Comparison of ENCODE assay signal across 1 cellular context in genomic region chr16:22192261-22193133, GRCh38.
TF ChIP-seq lines count a peak whose summit lies in the region.

No MANE protein-coding gene starts in this region.

TF ChIP-seq in K562, 482 proteins besides CTCF, POLR2A, EP300 and RAD21 (continued from another document and continues in another):
- no peak for TF ChIP-seq ZNF318 (IDR thresholded peaks at IDR 0.05; ENCODE audit: borderline replicate concordance in 1 of 2, low read depth in 1 of 2)
- no peak for TF ChIP-seq ELF1 (tag; IDR thresholded peaks at IDR 0.05)
- TF ChIP-seq CREM (IDR thresholded peaks at IDR 0.05; ENCODE audit: low read depth) = peak; percentile 21; the same call in 1 of the 2 replicates
- TF ChIP-seq RAD51 (IDR thresholded peaks at IDR 0.05; ENCODE audit: borderline replicate concordance, low read depth) = peak; percentile 75
- peak; percentile 65; the same call in 1 of the 2 replicates for TF ChIP-seq ZNF395 (CRISPR knock-in tag; IDR thresholded peaks at IDR 0.05)
- peak in 1 of 2 experiments; percentile 53; a peak in 2 of 4 replicates for TF ChIP-seq MLLT1 (IDR thresholded peaks at IDR 0.05)
- 0 out of 2 replicates have a peak, but pooled peaks have one; percentile 9 for TF ChIP-seq SMARCE1 (IDR thresholded peaks at IDR 0.05)
- no peak for TF ChIP-seq ZNF24 (IDR thresholded peaks at IDR 0.05)
- TF ChIP-seq SIN3A (IDR thresholded peaks at IDR 0.05; ENCODE audit: borderline replicate concordance in 2 of 2, control insufficient read depth in 1 of 2, low read depth in 2 of 2, low read length in 2 of 2) = 0 out of 4 replicates have a peak, but pooled peaks of 1 of the 2 experiments have one; percentile 53
- TF ChIP-seq CXXC5 (CRISPR knock-in tag; IDR thresholded peaks at IDR 0.05) = no peak; the same call in 1 of the 2 replicates
- TF ChIP-seq ZNF639 (CRISPR knock-in tag; conservative IDR thresholded peaks at IDR 0.05 in 1 of 2, IDR thresholded peaks at IDR 0.05 in 1 of 2) = peak in 1 of 2 experiments; percentile 22; a peak in 1 of 4 replicates
- TF ChIP-seq GABPB2 (CRISPR knock-in tag; conservative IDR thresholded peaks at IDR 0.05) = no peak
- TF ChIP-seq SP1 (CRISPR knock-in tag; IDR thresholded peaks at IDR 0.05) = peak; percentile 33; the same call in 1 of the 2 replicates
- no peak for TF ChIP-seq BRD4 (IDR thresholded peaks at IDR 0.05)
- TF ChIP-seq CHD1 (IDR thresholded peaks at IDR 0.05; ENCODE audit: low read length) = peak; percentile 64
- 0 out of 2 replicates have a peak, but pooled peaks have one; percentile 52 for TF ChIP-seq MECOM (CRISPR knock-in tag; IDR thresholded peaks at IDR 0.05)
- TF ChIP-seq FOXM1 (IDR thresholded peaks at IDR 0.05; ENCODE audit: low read depth) = peak; percentile 31; the same call in 1 of the 2 replicates
- no peak for TF ChIP-seq FOXM1 (CRISPR knock-in tag; IDR thresholded peaks at IDR 0.05; ENCODE audit: low read depth)
- TF ChIP-seq HBP1 (CRISPR knock-in tag; IDR thresholded peaks at IDR 0.05) = no peak
- TF ChIP-seq FOXK2 (conservative IDR thresholded peaks at IDR 0.05 in 1 of 2, IDR thresholded peaks at IDR 0.05 in 1 of 2; ENCODE audit: low read depth in 2 of 2) = peak; percentile 34 to 78; a peak in 2 of 4 replicates
- peak; percentile 50; the same call in 1 of the 2 replicates for TF ChIP-seq ZBTB1 (CRISPR knock-in tag; IDR thresholded peaks at IDR 0.05; ENCODE audit: borderline replicate concordance, low read depth)
- TF ChIP-seq E2F6 (IDR thresholded peaks at IDR 0.05; ENCODE audit: borderline replicate concordance in 1 of 2, extremely low read depth in 1 of 2, insufficient read depth in 1 of 2, insufficient read length in 1 of 2, low read depth in 1 of 2, low read length in 1 of 2, poor library complexity in 1 of 2, severe bottlenecking in 1 of 2) = peak; percentile 71 to 81
- TF ChIP-seq KDM1A (IDR thresholded peaks at IDR 0.05) = no peak
- no peak for TF ChIP-seq MAFF (IDR thresholded peaks at IDR 0.05; ENCODE audit: low read length)
- TF ChIP-seq USF1 (CRISPR knock-in tag; IDR thresholded peaks at IDR 0.05) = peak; percentile 84
- TF ChIP-seq ZNF449 (CRISPR knock-in tag; IDR thresholded peaks at IDR 0.05) = no peak
- TF ChIP-seq KDM5B (IDR thresholded peaks at IDR 0.05; ENCODE audit: insufficient replicate concordance, low read depth, low read length) = peak; percentile 29
- TF ChIP-seq LEF1 (IDR thresholded peaks at IDR 0.05) = 0 out of 2 replicates have a peak, but pooled peaks have one; percentile 18
- no peak for TF ChIP-seq CBX1 (IDR thresholded peaks at IDR 0.05; ENCODE audit: low read depth)
- no peak for TF ChIP-seq PPARD (CRISPR knock-in tag; IDR thresholded peaks at IDR 0.05)
